Comparison of ENCODE assay signal across 1 cellular context in the genomic region with DNA sequence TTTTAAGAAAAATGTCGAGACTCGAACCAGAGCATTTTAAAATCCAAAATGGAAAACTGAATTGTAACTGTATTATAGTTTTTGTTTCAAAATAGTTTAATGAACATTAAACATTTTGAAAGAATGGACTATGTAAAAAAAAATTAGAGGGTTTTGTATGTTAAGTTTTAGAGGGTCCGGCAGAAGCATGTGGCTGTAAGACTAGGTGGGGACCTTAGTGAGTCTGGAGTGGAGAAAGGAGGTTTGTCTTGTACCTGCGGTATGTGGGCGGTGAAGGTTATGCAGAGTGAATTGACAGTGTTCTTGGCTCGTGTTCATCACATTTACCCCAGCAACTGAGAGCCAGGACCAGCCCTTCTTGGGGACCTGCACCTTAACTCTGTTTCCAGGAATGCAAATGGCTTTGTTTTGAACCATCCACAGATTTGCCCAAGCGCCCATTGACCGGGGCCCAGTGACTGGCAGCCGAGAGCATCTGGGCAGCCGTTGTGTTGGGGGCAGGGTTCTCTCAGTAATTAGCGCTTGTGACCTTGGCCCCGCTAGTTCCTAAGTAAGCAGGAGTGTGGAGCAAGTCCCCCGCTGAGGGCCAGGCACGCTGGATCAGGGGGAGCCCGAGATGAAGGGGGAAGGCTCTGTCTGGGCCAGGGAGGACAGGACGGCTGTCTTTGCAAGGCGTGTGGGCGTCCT.
TF ChIP-seq lines count a peak whose summit lies in the region.

No MANE protein-coding gene starts in this region.

TF ChIP-seq in HepG2, 621 proteins besides CTCF, POLR2A, EP300 and RAD21 (continued from another document and continues in another):
- TF ChIP-seq, protein P1, sequence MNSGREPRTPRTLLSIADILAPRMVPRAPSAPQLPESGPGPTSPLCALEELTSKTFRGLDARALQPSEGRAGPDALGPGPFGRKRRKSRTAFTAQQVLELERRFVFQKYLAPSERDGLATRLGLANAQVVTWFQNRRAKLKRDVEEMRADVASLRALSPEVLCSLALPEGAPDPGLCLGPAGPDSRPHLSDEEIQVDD (CRISPR knock-in tag; IDR thresholded peaks at IDR 0.05; ENCODE audit: borderline replicate concordance) = no peak
- TF ChIP-seq ARNT2 (CRISPR knock-in tag; IDR thresholded peaks at IDR 0.05; ENCODE audit: low read depth) (peak; percentile 47; the same call in 1 of the 2 replicates), ZNF432 (CRISPR knock-in tag; IDR thresholded peaks at IDR 0.05; ENCODE audit: borderline replicate concordance) (no peak), HOXD1 (CRISPR knock-in tag; IDR thresholded peaks at IDR 0.05) (no peak), ZBTB7A (CRISPR knock-in tag; IDR thresholded peaks at IDR 0.05) (peak; percentile 68; the same call in 1 of the 2 replicates), TCF7 (IDR thresholded peaks at IDR 0.05; ENCODE audit: low read depth) (peak; percentile 40; the same call in 1 of the 2 replicates), ZNF431 (CRISPR knock-in tag; IDR thresholded peaks at IDR 0.05; ENCODE audit: borderline replicate concordance, low read depth) (peak; percentile 81), HMGA1 (CRISPR knock-in tag; conservative IDR thresholded peaks at IDR 0.05) (no peak), ZNF350 (CRISPR knock-in tag; IDR thresholded peaks at IDR 0.05; ENCODE audit: borderline replicate concordance, low read depth) (peak; percentile 82), TARDBP (CRISPR knock-in tag; IDR thresholded peaks at IDR 0.05) (peak; percentile 48; the same call in 1 of the 2 replicates), SMAD1 (CRISPR knock-in tag; IDR thresholded peaks at IDR 0.05; ENCODE audit: borderline replicate concordance, low read depth) (no peak), ZNF12 (CRISPR knock-in tag; IDR thresholded peaks at IDR 0.05) (no peak), MTF2 (CRISPR knock-in tag; IDR thresholded peaks at IDR 0.05; ENCODE audit: borderline replicate concordance) (no peak), ZBTB20 (CRISPR knock-in tag; IDR thresholded peaks at IDR 0.05; ENCODE audit: borderline replicate concordance, low read depth) (0 out of 2 replicates have a peak, but pooled peaks have one; percentile 74), ZNF891 (CRISPR knock-in tag; IDR thresholded peaks at IDR 0.05) (no peak; the same call in 1 of the 2 replicates), ZNF883 (CRISPR knock-in tag; IDR thresholded peaks at IDR 0.05; ENCODE audit: not compliant biosample characterization) (no peak), SMC3 (IDR thresholded peaks at IDR 0.05; ENCODE audit: low read length) (peak; percentile 44), U2AF1 (optimal IDR thresholded peaks at IDR 0.05; ENCODE audit: low read depth, low read length) (no peak), ZNF121 (CRISPR knock-in tag; IDR thresholded peaks at IDR 0.05) (peak; percentile 36; the same call in 1 of the 2 replicates), EED (CRISPR knock-in tag; IDR thresholded peaks at IDR 0.05) (no peak), ZBTB3 (CRISPR knock-in tag; IDR thresholded peaks at IDR 0.05; ENCODE audit: borderline replicate concordance, low read depth) (no peak), NR3C1 (CRISPR knock-in tag; IDR thresholded peaks at IDR 0.05) (no peak), PHF8 (CRISPR knock-in tag; IDR thresholded peaks at IDR 0.05) (peak; percentile 42), FOXM1 (CRISPR knock-in tag; IDR thresholded peaks at IDR 0.05) (no peak), HIVEP1 (CRISPR knock-in tag; IDR thresholded peaks at IDR 0.05) (no peak), U2AF2 (IDR thresholded peaks at IDR 0.05; ENCODE audit: low read depth, low read length) (no peak), CREB1 (IDR thresholded peaks at IDR 0.05) (no peak), CREB1 (CRISPR knock-in tag; IDR thresholded peaks at IDR 0.05) (0 out of 2 replicates have a peak, but pooled peaks have one; percentile 37)
- TF ChIP-seq, protein P2, sequence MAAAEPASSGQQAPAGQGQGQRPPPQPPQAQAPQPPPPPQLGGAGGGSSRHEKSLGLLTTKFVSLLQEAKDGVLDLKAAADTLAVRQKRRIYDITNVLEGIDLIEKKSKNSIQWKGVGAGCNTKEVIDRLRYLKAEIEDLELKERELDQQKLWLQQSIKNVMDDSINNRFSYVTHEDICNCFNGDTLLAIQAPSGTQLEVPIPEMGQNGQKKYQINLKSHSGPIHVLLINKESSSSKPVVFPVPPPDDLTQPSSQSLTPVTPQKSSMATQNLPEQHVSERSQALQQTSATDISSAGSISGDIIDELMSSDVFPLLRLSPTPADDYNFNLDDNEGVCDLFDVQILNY (CRISPR knock-in tag; conservative IDR thresholded peaks at IDR 0.05) = no peak
- TF ChIP-seq, protein P3, sequence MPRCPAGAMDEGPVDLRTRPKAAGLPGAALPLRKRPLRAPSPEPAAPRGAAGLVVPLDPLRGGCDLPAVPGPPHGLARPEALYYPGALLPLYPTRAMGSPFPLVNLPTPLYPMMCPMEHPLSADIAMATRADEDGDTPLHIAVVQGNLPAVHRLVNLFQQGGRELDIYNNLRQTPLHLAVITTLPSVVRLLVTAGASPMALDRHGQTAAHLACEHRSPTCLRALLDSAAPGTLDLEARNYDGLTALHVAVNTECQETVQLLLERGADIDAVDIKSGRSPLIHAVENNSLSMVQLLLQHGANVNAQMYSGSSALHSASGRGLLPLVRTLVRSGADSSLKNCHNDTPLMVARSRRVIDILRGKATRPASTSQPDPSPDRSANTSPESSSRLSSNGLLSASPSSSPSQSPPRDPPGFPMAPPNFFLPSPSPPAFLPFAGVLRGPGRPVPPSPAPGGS (CRISPR knock-in tag; IDR thresholded peaks at IDR 0.05) = no peak
- TF ChIP-seq, protein P4, sequence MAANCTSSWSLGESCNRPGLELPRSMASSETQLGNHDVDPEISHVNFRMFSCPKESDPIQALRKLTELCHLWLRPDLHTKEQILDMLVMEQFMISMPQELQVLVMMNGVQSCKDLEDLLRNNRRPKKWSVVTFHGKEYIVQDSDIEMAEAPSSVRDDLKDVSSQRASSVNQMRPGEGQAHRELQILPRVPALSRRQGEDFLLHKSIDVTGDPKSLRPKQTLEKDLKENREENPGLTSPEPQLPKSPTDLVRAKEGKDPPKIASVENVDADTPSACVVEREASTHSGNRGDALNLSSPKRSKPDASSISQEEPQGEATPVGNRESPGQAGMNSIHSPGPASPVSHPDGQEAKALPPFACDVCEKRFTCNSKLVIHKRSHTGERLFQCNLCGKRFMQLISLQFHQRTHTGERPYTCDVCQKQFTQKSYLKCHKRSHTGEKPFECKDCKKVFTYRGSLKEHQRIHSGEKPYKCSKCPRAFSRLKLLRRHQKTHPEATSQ (CRISPR knock-in tag; IDR thresholded peaks at IDR 0.05; ENCODE audit: borderline replicate concordance) = peak; percentile 19; the same call in 1 of the 2 replicates
- TF ChIP-seq, protein P5, sequence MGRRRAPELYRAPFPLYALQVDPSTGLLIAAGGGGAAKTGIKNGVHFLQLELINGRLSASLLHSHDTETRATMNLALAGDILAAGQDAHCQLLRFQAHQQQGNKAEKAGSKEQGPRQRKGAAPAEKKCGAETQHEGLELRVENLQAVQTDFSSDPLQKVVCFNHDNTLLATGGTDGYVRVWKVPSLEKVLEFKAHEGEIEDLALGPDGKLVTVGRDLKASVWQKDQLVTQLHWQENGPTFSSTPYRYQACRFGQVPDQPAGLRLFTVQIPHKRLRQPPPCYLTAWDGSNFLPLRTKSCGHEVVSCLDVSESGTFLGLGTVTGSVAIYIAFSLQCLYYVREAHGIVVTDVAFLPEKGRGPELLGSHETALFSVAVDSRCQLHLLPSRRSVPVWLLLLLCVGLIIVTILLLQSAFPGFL (CRISPR knock-in tag; IDR thresholded peaks at IDR 0.05) = no peak
- TF ChIP-seq, protein P6, sequence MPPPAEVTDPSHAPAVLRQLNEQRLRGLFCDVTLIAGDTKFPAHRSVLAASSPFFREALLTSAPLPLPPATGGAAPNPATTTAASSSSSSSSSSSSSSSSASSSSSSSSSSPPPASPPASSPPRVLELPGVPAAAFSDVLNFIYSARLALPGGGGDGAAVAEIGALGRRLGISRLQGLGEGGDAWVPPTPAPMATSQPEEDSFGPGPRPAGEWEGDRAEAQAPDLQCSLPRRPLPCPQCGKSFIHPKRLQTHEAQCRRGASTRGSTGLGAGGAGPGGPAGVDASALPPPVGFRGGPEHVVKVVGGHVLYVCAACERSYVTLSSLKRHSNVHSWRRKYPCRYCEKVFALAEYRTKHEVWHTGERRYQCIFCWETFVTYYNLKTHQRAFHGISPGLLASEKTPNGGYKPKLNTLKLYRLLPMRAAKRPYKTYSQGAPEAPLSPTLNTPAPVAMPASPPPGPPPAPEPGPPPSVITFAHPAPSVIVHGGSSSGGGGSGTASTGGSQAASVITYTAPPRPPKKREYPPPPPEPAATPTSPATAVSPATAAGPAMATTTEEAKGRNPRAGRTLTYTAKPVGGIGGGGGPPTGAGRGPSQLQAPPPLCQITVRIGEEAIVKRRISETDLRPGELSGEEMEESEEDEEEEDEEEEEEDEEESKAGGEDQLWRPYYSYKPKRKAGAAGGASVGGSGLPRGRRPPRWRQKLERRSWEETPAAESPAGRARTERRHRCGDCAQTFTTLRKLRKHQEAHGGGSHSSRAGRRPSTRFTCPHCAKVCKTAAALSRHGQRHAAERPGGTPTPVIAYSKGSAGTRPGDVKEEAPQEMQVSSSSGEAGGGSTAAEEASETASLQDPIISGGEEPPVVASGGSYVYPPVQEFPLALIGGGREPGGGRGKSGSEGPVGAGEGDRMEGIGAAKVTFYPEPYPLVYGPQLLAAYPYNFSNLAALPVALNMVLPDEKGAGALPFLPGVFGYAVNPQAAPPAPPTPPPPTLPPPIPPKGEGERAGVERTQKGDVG (CRISPR knock-in tag; IDR thresholded peaks at IDR 0.05; ENCODE audit: borderline replicate concordance) = peak; percentile 69; the same call in 1 of the 2 replicates
- TF ChIP-seq, protein P7, sequence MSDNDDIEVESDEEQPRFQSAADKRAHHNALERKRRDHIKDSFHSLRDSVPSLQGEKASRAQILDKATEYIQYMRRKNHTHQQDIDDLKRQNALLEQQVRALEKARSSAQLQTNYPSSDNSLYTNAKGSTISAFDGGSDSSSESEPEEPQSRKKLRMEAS (IDR thresholded peaks at IDR 0.05) = peak; percentile 54; the same call in 1 of the 2 replicates
- TF ChIP-seq, protein P8, sequence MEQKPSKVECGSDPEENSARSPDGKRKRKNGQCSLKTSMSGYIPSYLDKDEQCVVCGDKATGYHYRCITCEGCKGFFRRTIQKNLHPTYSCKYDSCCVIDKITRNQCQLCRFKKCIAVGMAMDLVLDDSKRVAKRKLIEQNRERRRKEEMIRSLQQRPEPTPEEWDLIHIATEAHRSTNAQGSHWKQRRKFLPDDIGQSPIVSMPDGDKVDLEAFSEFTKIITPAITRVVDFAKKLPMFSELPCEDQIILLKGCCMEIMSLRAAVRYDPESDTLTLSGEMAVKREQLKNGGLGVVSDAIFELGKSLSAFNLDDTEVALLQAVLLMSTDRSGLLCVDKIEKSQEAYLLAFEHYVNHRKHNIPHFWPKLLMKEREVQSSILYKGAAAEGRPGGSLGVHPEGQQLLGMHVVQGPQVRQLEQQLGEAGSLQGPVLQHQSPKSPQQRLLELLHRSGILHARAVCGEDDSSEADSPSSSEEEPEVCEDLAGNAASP (CRISPR knock-in tag; IDR thresholded peaks at IDR 0.05; ENCODE audit: borderline replicate concordance) = peak; percentile 85
- TF ChIP-seq, protein P9, sequence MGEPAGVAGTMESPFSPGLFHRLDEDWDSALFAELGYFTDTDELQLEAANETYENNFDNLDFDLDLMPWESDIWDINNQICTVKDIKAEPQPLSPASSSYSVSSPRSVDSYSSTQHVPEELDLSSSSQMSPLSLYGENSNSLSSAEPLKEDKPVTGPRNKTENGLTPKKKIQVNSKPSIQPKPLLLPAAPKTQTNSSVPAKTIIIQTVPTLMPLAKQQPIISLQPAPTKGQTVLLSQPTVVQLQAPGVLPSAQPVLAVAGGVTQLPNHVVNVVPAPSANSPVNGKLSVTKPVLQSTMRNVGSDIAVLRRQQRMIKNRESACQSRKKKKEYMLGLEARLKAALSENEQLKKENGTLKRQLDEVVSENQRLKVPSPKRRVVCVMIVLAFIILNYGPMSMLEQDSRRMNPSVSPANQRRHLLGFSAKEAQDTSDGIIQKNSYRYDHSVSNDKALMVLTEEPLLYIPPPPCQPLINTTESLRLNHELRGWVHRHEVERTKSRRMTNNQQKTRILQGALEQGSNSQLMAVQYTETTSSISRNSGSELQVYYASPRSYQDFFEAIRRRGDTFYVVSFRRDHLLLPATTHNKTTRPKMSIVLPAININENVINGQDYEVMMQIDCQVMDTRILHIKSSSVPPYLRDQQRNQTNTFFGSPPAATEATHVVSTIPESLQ (CRISPR knock-in tag; conservative IDR thresholded peaks at IDR 0.05) = no peak
- TF ChIP-seq, protein P10, sequence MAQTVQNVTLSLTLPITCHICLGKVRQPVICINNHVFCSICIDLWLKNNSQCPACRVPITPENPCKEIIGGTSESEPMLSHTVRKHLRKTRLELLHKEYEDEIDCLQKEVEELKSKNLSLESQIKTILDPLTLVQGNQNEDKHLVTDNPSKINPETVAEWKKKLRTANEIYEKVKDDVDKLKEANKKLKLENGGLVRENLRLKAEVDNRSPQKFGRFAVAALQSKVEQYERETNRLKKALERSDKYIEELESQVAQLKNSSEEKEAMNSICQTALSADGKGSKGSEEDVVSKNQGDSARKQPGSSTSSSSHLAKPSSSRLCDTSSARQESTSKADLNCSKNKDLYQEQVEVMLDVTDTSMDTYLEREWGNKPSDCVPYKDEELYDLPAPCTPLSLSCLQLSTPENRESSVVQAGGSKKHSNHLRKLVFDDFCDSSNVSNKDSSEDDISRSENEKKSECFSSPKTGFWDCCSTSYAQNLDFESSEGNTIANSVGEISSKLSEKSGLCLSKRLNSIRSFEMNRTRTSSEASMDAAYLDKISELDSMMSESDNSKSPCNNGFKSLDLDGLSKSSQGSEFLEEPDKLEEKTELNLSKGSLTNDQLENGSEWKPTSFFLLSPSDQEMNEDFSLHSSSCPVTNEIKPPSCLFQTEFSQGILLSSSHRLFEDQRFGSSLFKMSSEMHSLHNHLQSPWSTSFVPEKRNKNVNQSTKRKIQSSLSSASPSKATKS (CRISPR knock-in tag; IDR thresholded peaks at IDR 0.05) = no peak
- TF ChIP-seq, protein P11, sequence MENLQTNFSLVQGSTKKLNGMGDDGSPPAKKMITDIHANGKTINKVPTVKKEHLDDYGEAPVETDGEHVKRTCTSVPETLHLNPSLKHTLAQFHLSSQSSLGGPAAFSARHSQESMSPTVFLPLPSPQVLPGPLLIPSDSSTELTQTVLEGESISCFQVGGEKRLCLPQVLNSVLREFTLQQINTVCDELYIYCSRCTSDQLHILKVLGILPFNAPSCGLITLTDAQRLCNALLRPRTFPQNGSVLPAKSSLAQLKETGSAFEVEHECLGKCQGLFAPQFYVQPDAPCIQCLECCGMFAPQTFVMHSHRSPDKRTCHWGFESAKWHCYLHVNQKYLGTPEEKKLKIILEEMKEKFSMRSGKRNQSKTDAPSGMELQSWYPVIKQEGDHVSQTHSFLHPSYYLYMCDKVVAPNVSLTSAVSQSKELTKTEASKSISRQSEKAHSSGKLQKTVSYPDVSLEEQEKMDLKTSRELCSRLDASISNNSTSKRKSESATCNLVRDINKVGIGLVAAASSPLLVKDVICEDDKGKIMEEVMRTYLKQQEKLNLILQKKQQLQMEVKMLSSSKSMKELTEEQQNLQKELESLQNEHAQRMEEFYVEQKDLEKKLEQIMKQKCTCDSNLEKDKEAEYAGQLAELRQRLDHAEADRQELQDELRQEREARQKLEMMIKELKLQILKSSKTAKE (CRISPR knock-in tag; IDR thresholded peaks at IDR 0.05; ENCODE audit: borderline replicate concordance) = peak; percentile 81
- TF ChIP-seq, protein P12, sequence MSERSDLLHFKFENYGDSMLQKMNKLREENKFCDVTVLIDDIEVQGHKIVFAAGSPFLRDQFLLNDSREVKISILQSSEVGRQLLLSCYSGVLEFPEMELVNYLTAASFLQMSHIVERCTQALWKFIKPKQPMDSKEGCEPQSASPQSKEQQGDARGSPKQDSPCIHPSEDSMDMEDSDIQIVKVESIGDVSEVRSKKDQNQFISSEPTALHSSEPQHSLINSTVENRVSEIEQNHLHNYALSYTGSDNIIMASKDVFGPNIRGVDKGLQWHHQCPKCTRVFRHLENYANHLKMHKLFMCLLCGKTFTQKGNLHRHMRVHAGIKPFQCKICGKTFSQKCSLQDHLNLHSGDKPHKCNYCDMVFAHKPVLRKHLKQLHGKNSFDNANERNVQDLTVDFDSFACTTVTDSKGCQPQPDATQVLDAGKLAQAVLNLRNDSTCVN (CRISPR knock-in tag; IDR thresholded peaks at IDR 0.05; ENCODE audit: borderline replicate concordance) = peak; percentile 74
